ENCODE assay signal across 9 cellular contexts in genomic region chr7:47552631-47553030, GRCh38. TPM values are rescaled to one million over a fixed set of nuclear protein-coding genes. Genes with fewer than 3 reads are reported as not detected.
DNase-seq lines count a peak whose midpoint lies in the region; ATAC-seq and TF ChIP-seq lines count a peak whose summit lies in the region.
"Had no signal": no experiment of that assay in that cellular context is flagged by ENCODE, and none has a peak within 500 bp of the region (broad histone marks: within the 10 kb centered on the region; RNA-seq: fewer than 3 reads in every experiment).

No MANE protein-coding gene starts in this region.

- TF ChIP-seq CTCF in fibroblast of villous mesenchyme (IDR thresholded peaks at IDR 0.05; ENCODE audit: insufficient read depth, low read depth, low read length): no peak

- no peaks in the 10 kb centered on the region for H3K36me3 Mint-ChIP-seq in activated CD4-positive, alpha-beta memory T cell treated with anti-CD3 and anti-CD28 coated beads for 36 hours

- H3K4me3 ChIP-seq in fibroblast of villous mesenchyme (ENCODE audit: low read depth, low read length): no peak overlapping the region

- H3K9me3 Mint-ChIP-seq in activated CD4-positive, alpha-beta memory T cell treated with anti-CD3 and anti-CD28 coated beads for 36 hours: no peaks in the 10 kb centered on the region

- DNase-seq in AG08396 (ENCODE audit: low spot score): peak; percentile 53
- DNase-seq in fibroblast of villous mesenchyme (ENCODE audit: low read depth): peak; percentile 83
- no peak for DNase-seq in activated CD4-positive, alpha-beta memory T cell treated with anti-CD3 and anti-CD28 coated beads for 36 hours
- no peak for DNase-seq in cerebellar nuclear complex (lab: John Stamatoyannopoulos, UW)
- DNase-seq in LoVo (ENCODE audit: low spot score): no peak
- no peak for DNase-seq in activated naive CD4-positive, alpha-beta T cell treated with Interleukin-2 at 50 U/mL for 16 hours
- DNase-seq: Calu3 had no signal

- POLR2A ChIA-PET in activated CD4-positive, alpha-beta memory T cell treated with anti-CD3 and anti-CD28 coated beads for 36 hours (lab: Charles Lee): no interaction called here

- H3K27ac Mint-ChIP-seq in activated CD4-positive, alpha-beta memory T cell treated with anti-CD3 and anti-CD28 coated beads for 36 hours: no peak overlapping the region

- CTCF ChIA-PET in activated CD4-positive, alpha-beta memory T cell treated with anti-CD3 and anti-CD28 coated beads for 36 hours (lab: Charles Lee): no interaction called here

- H3K4me3 Mint-ChIP-seq in activated CD4-positive, alpha-beta memory T cell treated with anti-CD3 and anti-CD28 coated beads for 36 hours: no peak overlapping the region

- H3K27me3 Mint-ChIP-seq in activated CD4-positive, alpha-beta memory T cell treated with anti-CD3 and anti-CD28 coated beads for 36 hours: no peaks in the 10 kb centered on the region

- ATAC-seq in GM19468 (IDR thresholded peaks at IDR 0.05; ENCODE audit: extremely low read depth, unreplicated experiment) (peak; percentile 93), HG03442 (IDR thresholded peaks at IDR 0.05; ENCODE audit: unreplicated experiment) (peak; percentile 100)

- H3K4me1 Mint-ChIP-seq in activated CD4-positive, alpha-beta memory T cell treated with anti-CD3 and anti-CD28 coated beads for 36 hours (ENCODE audit: low read depth): no peaks in the 10 kb centered on the region

- intact Hi-C loops in activated CD4-positive, alpha-beta memory T cell treated with anti-CD3 and anti-CD28 coated beads for 36 hours (cut with micrococcal nuclease): no loop called here

RNA-seq across cellular contexts. Expression of gene TNS3, which starts 29.3 kb away (rescaled TPM):
- total RNA-seq in fibroblast of villous mesenchyme: 120 and 202 TPM in 2 replicates
- total RNA-seq in activated CD4-positive, alpha-beta memory T cell treated with anti-CD3 and anti-CD28 coated beads for 36 hours: under 1 TPM; 0.15 to 0.31 TPM

Comparison
In these comparisons a context has a peak if more than half of its experiments do, and no peak if none do; other contexts are left out.
1. DNase-seq: peak in AG08396 (single experiment) and fibroblast of villous mesenchyme (single experiment); none in activated CD4-positive, alpha-beta memory T cell treated with anti-CD3 and anti-CD28 coated beads for 36 hours (single experiment), cerebellar nuclear complex (0 of 2), LoVo (single experiment) and activated naive CD4-positive, alpha-beta T cell treated with Interleukin-2 at 50 U/mL for 16 hours (single experiment).
2. RNA of gene TNS3, which starts 29.3 kb away (total RNA-seq): 120 to 202 TPM in fibroblast of villous mesenchyme; 0.15 to 0.31 TPM in activated CD4-positive, alpha-beta memory T cell treated with anti-CD3 and anti-CD28 coated beads for 36 hours; every median in the first group is over 10 times any median in the second.